ENCODE assay signal across 15 cellular contexts in genomic region chr10:102593074-102593803, GRCh38. TPM values are rescaled to one million over a fixed set of nuclear protein-coding genes. Genes with fewer than 3 reads are reported as not detected.
DNase-seq lines count a peak whose midpoint lies in the region; ATAC-seq, FAIRE-seq and TF ChIP-seq lines count a peak whose summit lies in the region.
"Had no signal": no experiment of that assay in that cellular context is flagged by ENCODE, and none has a peak within 500 bp of the region (broad histone marks: within the 10 kb centered on the region; RNA-seq: fewer than 3 reads in every experiment).

No MANE protein-coding gene starts in this region.

- H3K4me1 Mint-ChIP-seq in nephron progenitor cell = peaks cover 33% of the 10 kb centered on the region

- peak overlapping the region; percentile 12; the same call in 1 of the 2 replicates for H4K91ac ChIP-seq in IMR-90 (ENCODE audit: insufficient read depth, low read depth, low read length)

- no peak for TF ChIP-seq RAD21 in IMR-90 (IDR thresholded peaks at IDR 0.05; ENCODE audit: low read length)

- peak overlapping the region in 3 of 11 experiments; percentile 4 to 23 (median 22); a peak in 1 of 22 replicates for H3K27ac ChIP-seq in BLaER1 treated with 17β-estradiol and CSF1 and Interleukin-3, amounts not matched to agents 10 nM and 100 nM
- H3K27ac ChIP-seq in IMR-90 (ENCODE audit: insufficient read depth, low read length) = no peak overlapping the region
- no peak overlapping the region for H3K27ac ChIP-seq in brain microvascular endothelial cell

- H4K5ac ChIP-seq in IMR-90 (ENCODE audit: low read depth, low read length) = peak overlapping the region; percentile 26; the same call in 1 of the 2 replicates

- no TSS peak for BruUV-seq in IMR-90 (replicated peaks; lab: Mats Ljungman, UMichigan)

- peak overlapping the region in 8 of 11 experiments; percentile 43 to 65 (median 56); a peak in 16 of 22 replicates for H3K4me2 ChIP-seq in BLaER1 treated with 17β-estradiol and CSF1 and Interleukin-3, amounts not matched to agents 10 nM and 100 nM
- H3K4me2 ChIP-seq in IMR-90 (ENCODE audit: low read depth, low read length) = no peak overlapping the region

- intact Hi-C loops in IMR-90 (cut with micrococcal nuclease) = no loop called here

- peak overlapping the region; percentile 68 for H2AK5ac ChIP-seq in IMR-90 (ENCODE audit: low read depth, low read length)

- ATAC-seq in IMR-90 (ENCODE audit: low read depth) = peak; percentile 73
- ATAC-seq: Right ventricle myocardium inferior had no signal

- no peak overlapping the region for H3K56ac ChIP-seq in IMR-90 (ENCODE audit: extremely low read depth, insufficient read depth, low read length)

- peak overlapping the region; percentile 64 for H2AFZ ChIP-seq in IMR-90 (replicated peaks; ENCODE audit: low read length, poor library complexity)

- dilution Hi-C loops in IMR-90 (cut with HindIII; ENCODE audit: low sequenced_read_pairs, unreplicated experiment) = no loop called here

- H3K27me3 ChIP-seq in BLaER1 treated with 17β-estradiol and CSF1 and Interleukin-3, amounts not matched to agents 10 nM and 100 nM = no peaks in the 10 kb centered on the region
- no peaks in the 10 kb centered on the region for H3K27me3 ChIP-seq in IMR-90 (ENCODE audit: control insufficient read depth, insufficient read depth, low read length)
- H3K27me3 ChIP-seq in brain microvascular endothelial cell (replicated peaks) = no peaks in the 10 kb centered on the region

- peak overlapping the region; percentile 1 to 36; a peak in 1 of 4 replicates for H4K8ac ChIP-seq in IMR-90 (ENCODE audit: low read depth in 2 of 2, low read length in 2 of 2)

- CTCF ChIA-PET in IMR-90 (lab: Yijun Ruan, JAX) = no interaction called here

- no peak overlapping the region for H3K4me3 Mint-ChIP-seq in nephron progenitor cell
- H3K4me3 Mint-ChIP-seq: CD4-positive, CD25-positive, alpha-beta regulatory T cell; stimulated activated naive CD8-positive, alpha-beta T cell treated with anti-CD3 and anti-CD28 coated beads, Interleukin-15, Interleukin-2, amounts not matched to agents 100 ng/mL and 50 ng/mL, for 24 hours had no signal

- no peaks in the 10 kb centered on the region for H3K9me3 Mint-ChIP-seq in nephron progenitor cell
- H3K9me3 Mint-ChIP-seq: CD4-positive, CD25-positive, alpha-beta regulatory T cell; stimulated activated naive CD8-positive, alpha-beta T cell treated with anti-CD3 and anti-CD28 coated beads, Interleukin-15, Interleukin-2, amounts not matched to agents 100 ng/mL and 50 ng/mL, for 24 hours had no signal

- peak overlapping the region in 8 of 11 experiments; percentile 5 to 52 (median 24); a peak in 6 of 22 replicates for H3K9ac ChIP-seq in BLaER1 treated with 17β-estradiol and CSF1 and Interleukin-3, amounts not matched to agents 10 nM and 100 nM
- H3K9ac ChIP-seq in IMR-90 (ENCODE audit: low read depth, low read length) = no peak overlapping the region

- POLR2A ChIA-PET in IMR-90 (lab: Charles Lee; ENCODE audit: unreplicated experiment) = interaction anchor here (0.6 kb wide), 1 partner anchor 90 kb away, joined by 3 read pairs; no protein-coding TSS in a partner anchor

- peaks cover 16 to 74% (median 26%) of the 10 kb centered on the region in 11 experiments; a peak in 21 of 22 replicates for H3K36me3 ChIP-seq in BLaER1 treated with 17β-estradiol and CSF1 and Interleukin-3, amounts not matched to agents 10 nM and 100 nM
- H3K36me3 ChIP-seq in IMR-90 (ENCODE audit: control insufficient read depth, insufficient read depth, low read length) = peaks cover 12% of the 10 kb centered on the region
- H3K36me3 ChIP-seq in brain microvascular endothelial cell (replicated peaks) = peaks cover 4% of the 10 kb centered on the region

- peaks cover 0 to 71% (median 5%) of the 10 kb centered on the region in 11 experiments; a peak in 10 of 22 replicates for H4K20me1 ChIP-seq in BLaER1 treated with 17β-estradiol and CSF1 and Interleukin-3, amounts not matched to agents 10 nM and 100 nM
- no peaks in the 10 kb centered on the region for H4K20me1 ChIP-seq in IMR-90 (ENCODE audit: insufficient read depth, low read length)

- H3K27ac Mint-ChIP-seq in nephron progenitor cell = peak overlapping the region; percentile 96
- H3K27ac Mint-ChIP-seq: stimulated activated naive CD8-positive, alpha-beta T cell treated with anti-CD3 and anti-CD28 coated beads, Interleukin-15, Interleukin-2, amounts not matched to agents 100 ng/mL and 50 ng/mL, for 24 hours had no signal

- H3K9me3 ChIP-seq in BLaER1 treated with 17β-estradiol and CSF1 and Interleukin-3, amounts not matched to agents 10 nM and 100 nM (replicated peaks in 1 of 11) = no peaks in the 10 kb centered on the region
- no peaks in the 10 kb centered on the region for H3K9me3 ChIP-seq in IMR-90 (ENCODE audit: control insufficient read depth, insufficient read depth, low read length)

- in situ Hi-C loops in IMR-90 (cut with MboI; ENCODE audit: low sequenced_read_pairs) = no loop called here
- in situ Hi-C loops in brain microvascular endothelial cell (cut with HindIII; ENCODE audit: low pct_ligation_motif_present, low sequenced_read_pairs) = no loop called here

- peak overlapping the region; percentile 53 for H2BK5ac ChIP-seq in IMR-90 (ENCODE audit: low read depth, low read length, poor library complexity, severe bottlenecking)

- H3K27me3 Mint-ChIP-seq in nephron progenitor cell (ENCODE audit: low read depth, poor library complexity) = no peaks in the 10 kb centered on the region
- H3K27me3 Mint-ChIP-seq: CD4-positive, CD25-positive, alpha-beta regulatory T cell; stimulated activated naive CD8-positive, alpha-beta T cell treated with anti-CD3 and anti-CD28 coated beads, Interleukin-15, Interleukin-2, amounts not matched to agents 100 ng/mL and 50 ng/mL, for 24 hours had no signal

- H3K18ac ChIP-seq in IMR-90 (ENCODE audit: low read depth, low read length) = no peak overlapping the region

- peak overlapping the region; percentile 59 for H3K4ac ChIP-seq in IMR-90 (ENCODE audit: low read depth, low read length)

- H2AK9ac ChIP-seq in IMR-90 (replicated peaks; ENCODE audit: low read depth, low read length, poor library complexity) = peak overlapping the region; percentile 52

- TF ChIP-seq POLR2A in IMR-90 (IDR thresholded peaks at IDR 0.05; ENCODE audit: low read depth, low read length) = no peak
- no peak for TF ChIP-seq POLR2A in GM12891 (IDR thresholded peaks at IDR 0.05; ENCODE audit: low read depth, low read length)

- peak overlapping the region; percentile 15 for H3K14ac ChIP-seq in IMR-90 (replicated peaks; ENCODE audit: low read depth, low read length)

- H3K79me1 ChIP-seq in IMR-90 (ENCODE audit: low read depth in 1 of 2, low read length in 2 of 2) = peaks cover 26 to 49% of the 10 kb centered on the region in 2 experiments

- DNase-seq in IMR-90 (peak; percentile 74), brain microvascular endothelial cell (peak; percentile 41), nephron progenitor cell (no peak), AG08396 (ENCODE audit: low spot score) (no peak), GM12891 (ENCODE audit: insufficient read length, low spot score) (no peak), DMS53 treated with DMSO at 0.1 percent for 48 hours (lab: John Stamatoyannopoulos, UW; ENCODE audit: unreplicated experiment) (no peak)
- no peak for DNase-seq in stimulated activated CD4-positive, alpha-beta T cell treated with anti-CD3 and anti-CD28 coated beads, Interleukin-4, amount 100 ng/mL, for 1 hour
- DNase-seq: amygdala; CD4-positive, CD25-positive, alpha-beta regulatory T cell; effector CD4-positive, alpha-beta T cell; stimulated activated CD4-positive, alpha-beta T cell treated with anti-CD3 and anti-CD28 coated beads, Interleukin-4, amount 100 ng/mL, for 24 hours had no signal

- H3K9me1 ChIP-seq in IMR-90 (ENCODE audit: insufficient read depth, low read length) = peaks cover 19% of the 10 kb centered on the region

- H3K36me3 Mint-ChIP-seq in nephron progenitor cell (ENCODE audit: low read depth) = peaks cover 18% of the 10 kb centered on the region

- peaks cover 27 to 44% (median 38%) of the 10 kb centered on the region in 10 experiments for H3K4me1 ChIP-seq in BLaER1 treated with 17β-estradiol and CSF1 and Interleukin-3, amounts not matched to agents 10 nM and 100 nM
- peaks cover 11% of the 10 kb centered on the region for H3K4me1 ChIP-seq in IMR-90 (ENCODE audit: control insufficient read depth, insufficient read depth, low read length)

- H2BK20ac ChIP-seq in IMR-90 (ENCODE audit: low read depth, low read length) = peak overlapping the region; percentile 44; the same call in 1 of the 2 replicates

- H3K4me3 ChIP-seq in BLaER1 treated with 17β-estradiol and CSF1 and Interleukin-3, amounts not matched to agents 10 nM and 100 nM = no peak overlapping the region
- H3K4me3 ChIP-seq in IMR-90 (ENCODE audit: insufficient read depth, low read depth, low read length) = no peak overlapping the region
- H3K4me3 ChIP-seq in brain microvascular endothelial cell (ENCODE audit: low read depth, low read length) = no peak overlapping the region
- H3K4me3 ChIP-seq: lung had no signal

- peak overlapping the region; percentile 26; the same call in 1 of the 2 replicates for H3K23ac ChIP-seq in IMR-90 (ENCODE audit: low read depth, low read length)

- no peak for FAIRE-seq in GM12891 (lab: Jason Lieb, UNC)

- H2BK15ac ChIP-seq in IMR-90 (ENCODE audit: low read depth, low read length) = peak overlapping the region; percentile 29; the same call in 2 of the 3 replicates

- 67% methylated on average over 1 of the region's 6 CpGs; no CpG with 5 or more reads in 1 of the 2 experiments for WGBS in IMR-90 (ENCODE audit: extremely low coverage in 2 of 2, insufficient read length in 1 of 2), 2 experiments

- H2BK120ac ChIP-seq in IMR-90 (ENCODE audit: low read depth, low read length) = peak overlapping the region; percentile 21

- TF ChIP-seq CTCF in IMR-90 (conservative IDR thresholded peaks at IDR 0.05; ENCODE audit: low read depth, low read length) = no peak
- TF ChIP-seq CTCF in brain microvascular endothelial cell (IDR thresholded peaks at IDR 0.05; ENCODE audit: low read depth, low read length, missing control alignments) = no peak
- TF ChIP-seq CTCF in nephron progenitor cell (IDR thresholded peaks at IDR 0.05) = no peak

TF ChIP-seq in IMR-90, 13 proteins besides CTCF, POLR2A, EP300 and RAD21:
- peak; percentile 33; the same call in 1 of the 2 replicates for TF ChIP-seq MAZ (IDR thresholded peaks at IDR 0.05; ENCODE audit: borderline replicate concordance, low read depth, low read length)
- TF ChIP-seq MXI1 (IDR thresholded peaks at IDR 0.05; ENCODE audit: borderline replicate concordance, low read depth, low read length) = no peak

TF ChIP-seq in GM12891, 5 proteins besides CTCF, POLR2A, EP300 and RAD21 (continues in another document):
- no peak for TF ChIP-seq TAF1 (IDR thresholded peaks at IDR 0.05; ENCODE audit: low read depth, low read length)
- no peak for TF ChIP-seq PAX5 (IDR thresholded peaks at IDR 0.05; ENCODE audit: insufficient read depth, low read length, severe bottlenecking)
- no peak for TF ChIP-seq POLR2AphosphoS5 (IDR thresholded peaks at IDR 0.05; ENCODE audit: low read depth, low read length)
- no peak for TF ChIP-seq SPI1 (IDR thresholded peaks at IDR 0.05; ENCODE audit: low read depth, low read length)

RNA-seq across cellular contexts. Expression of gene TRIM8, which starts 51.0 kb away (rescaled TPM):
- total RNA-seq in IMR-90 (2012; rRNA removed) = 25.5 and 30.0 TPM in 2 replicates
- polyA plus RNA-seq in IMR-90 (2012; rRNA removed) = 124 and 126 TPM in 2 replicates
- polyA plus RNA-seq in IMR-90 (2012; cell fraction: cytosol; rRNA removed) = 102 and 174 TPM in 2 replicates
- polyA plus RNA-seq in IMR-90 (2012; cell fraction: nucleus; rRNA removed; ENCODE audit: low replicate concordance) = 82.9 and 135 TPM in 2 replicates
- polyA plus RNA-seq in GM12891 (2012; ENCODE audit: low read depth, missing spikeins) = 33.9 TPM

Comparison
In these comparisons a context has a peak if more than half of its experiments do, and no peak if none do; other contexts are left out.
1. DNase-seq: peak in IMR-90 (single experiment) and brain microvascular endothelial cell (single experiment); none in nephron progenitor cell (single experiment), stimulated activated CD4-positive, alpha-beta T cell treated with anti-CD3 and anti-CD28 coated beads, Interleukin-4, amount 100 ng/mL, for 1 hour (single experiment), AG08396 (single experiment), GM12891 (single experiment) and DMS53 treated with DMSO at 0.1 percent for 48 hours (single experiment).